ENCODE assay signal across 19 cellular contexts in the genomic region with DNA sequence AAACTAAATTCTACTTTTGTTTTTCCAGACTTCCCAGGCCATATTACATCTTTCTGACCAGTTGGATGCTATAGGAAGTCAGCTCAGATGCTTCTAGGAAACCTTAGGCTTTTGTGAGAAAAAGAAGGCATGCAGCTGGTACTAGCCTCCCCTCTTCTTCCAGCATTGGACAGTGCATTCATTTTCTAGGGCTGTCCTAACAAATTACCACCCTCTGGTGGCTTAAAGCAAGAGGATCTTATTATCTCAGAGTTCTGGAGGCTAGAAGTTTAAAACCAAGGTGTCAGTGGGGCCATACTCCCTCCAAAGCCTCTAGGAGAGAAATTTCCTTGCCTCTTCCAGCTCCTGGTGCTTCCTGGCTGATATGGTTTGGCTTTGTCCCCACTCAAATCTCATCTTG.
"Had no signal": no experiment of that assay in that cellular context is flagged by ENCODE, and none has a peak within 500 bp of the region (broad histone marks: within the 10 kb centered on the region; RNA-seq: fewer than 3 reads in every experiment).

No MANE protein-coding gene starts in this region.

- H3K9ac ChIP-seq: neural progenitor cell had no signal

- DNase-seq: activated B cell treated with CpG ODN at 0.5 μM for 24 hours; activated CD4-positive, alpha-beta T cell treated with anti-CD3 and anti-CD28 coated beads for 36 hours; activated CD4-positive, alpha-beta T cell treated with anti-CD3 and anti-CD28 coated beads, Interleukin-2, amount 50 U/mL, for 4 hours; activated naive CD4-positive, alpha-beta T cell treated with Interleukin-2 at 50 U/mL for 16 hours; activated naive CD8-positive, alpha-beta T cell treated with anti-CD3 and anti-CD28 coated beads for 36 hours; activated T-cell treated with anti-CD3 and anti-CD28 coated beads, Interleukin-2, amount 50 U/mL, for 48 hours; effector CD4-positive, alpha-beta T cell; hippocampal formation; left ventricle myocardium inferior; naive thymus-derived CD8-positive, alpha-beta T cell; stimulated activated CD4-positive, alpha-beta T cell treated with anti-CD3 and anti-CD28 coated beads, Interleukin-12 subunit alpha, Interleukin-12 subunit beta, amount 100 ng/mL, for 4 hours; stimulated activated CD4-positive, alpha-beta T cell treated with anti-CD3 and anti-CD28 coated beads, Interleukin-4, amount 100 ng/mL, for 4 hours; stimulated activated naive CD8-positive, alpha-beta T cell treated with anti-CD3 and anti-CD28 coated beads, Interleukin-15, Interleukin-2, amounts not matched to agents 100 U/mL and 50 U/mL, for 24 hours; T1000; thyroid gland had no signal

- H3K36me3 ChIP-seq: left ventricle myocardium inferior, neural progenitor cell, thyroid gland had no signal

- H3K4me1 Mint-ChIP-seq: activated B cell treated with CpG ODN at 0.5 μM for 24 hours; activated CD4-positive, alpha-beta T cell treated with anti-CD3 and anti-CD28 coated beads for 36 hours; activated naive CD8-positive, alpha-beta T cell treated with anti-CD3 and anti-CD28 coated beads for 36 hours; naive thymus-derived CD8-positive, alpha-beta T cell; neural progenitor cell had no signal

- H3K4me1 ChIP-seq: left ventricle myocardium inferior, thyroid gland had no signal

- ATAC-seq: activated CD4-positive, alpha-beta T cell treated with anti-CD3 and anti-CD28 coated beads for 36 hours; esophagus mucosa; naive thymus-derived CD8-positive, alpha-beta T cell; stimulated activated naive CD8-positive, alpha-beta T cell treated with anti-CD3 and anti-CD28 coated beads, Interleukin-15, Interleukin-2, amounts not matched to agents 100 U/mL and 50 U/mL, for 24 hours had no signal

- H3K27me3 ChIP-seq: neural progenitor cell, thyroid gland had no signal

- H3K4me3 Mint-ChIP-seq: activated B cell treated with CpG ODN at 0.5 μM for 24 hours; activated CD4-positive, alpha-beta T cell treated with anti-CD3 and anti-CD28 coated beads for 36 hours; activated naive CD8-positive, alpha-beta T cell treated with anti-CD3 and anti-CD28 coated beads for 36 hours; dendritic cell treated with granulocyte-macrophage colony-stimulating factor and Interleukin-4, amounts not matched to agents 40 ng/mL and 50 ng/mL, for 4 days; naive thymus-derived CD8-positive, alpha-beta T cell; neural progenitor cell; T-helper 1 cell treated with Interleukin-12 subunit alpha and Interleukin-12 subunit beta and Interleukin-4 antibody, amounts not matched to agents 30 μg/mL and 1 μg/mL, for 36 hours had no signal

- H3K9me3 ChIP-seq: thyroid gland had no signal

- H2AFZ ChIP-seq: neural progenitor cell had no signal

- H3K27ac ChIP-seq: left ventricle myocardium inferior, neural progenitor cell, thyroid gland had no signal

- H3K36me3 Mint-ChIP-seq: activated naive CD8-positive, alpha-beta T cell treated with anti-CD3 and anti-CD28 coated beads for 36 hours; neural progenitor cell had no signal

- H3K4me3 ChIP-seq: left ventricle myocardium inferior, neural progenitor cell, thyroid gland had no signal

- H3K4me2 ChIP-seq: neural progenitor cell had no signal

- H3K27ac Mint-ChIP-seq: activated B cell treated with CpG ODN at 0.5 μM for 24 hours; activated CD4-positive, alpha-beta T cell treated with anti-CD3 and anti-CD28 coated beads for 36 hours; activated naive CD8-positive, alpha-beta T cell treated with anti-CD3 and anti-CD28 coated beads for 36 hours; dendritic cell treated with granulocyte-macrophage colony-stimulating factor and Interleukin-4, amounts not matched to agents 40 ng/mL and 50 ng/mL, for 4 days; naive thymus-derived CD8-positive, alpha-beta T cell; neural progenitor cell; T-helper 1 cell treated with Interleukin-12 subunit alpha and Interleukin-12 subunit beta and Interleukin-4 antibody, amounts not matched to agents 30 μg/mL and 1 μg/mL, for 36 hours had no signal
